14 cellular contexts compared by ENCODE assay signal in the genomic region with DNA sequence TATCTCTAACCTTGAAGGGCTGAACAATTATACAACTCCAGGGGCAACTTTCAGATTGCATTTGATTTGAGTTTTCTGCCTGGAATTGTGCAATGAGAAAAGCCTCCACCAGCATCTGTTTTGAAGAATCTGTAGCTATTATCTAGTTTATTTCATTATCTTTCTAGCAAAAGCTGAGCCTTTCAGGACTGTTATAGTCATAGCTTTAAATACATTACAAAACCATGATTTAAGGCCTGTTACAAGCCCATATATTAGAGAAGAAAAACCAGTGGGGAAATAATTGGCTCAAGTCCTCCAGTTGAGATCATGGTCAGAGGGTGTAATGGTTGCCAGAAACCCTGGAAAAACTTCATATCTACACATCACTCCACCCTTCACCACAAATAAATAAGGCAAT.
"Had no signal": no experiment of that assay in that cellular context is flagged by ENCODE, and none has a peak within 500 bp of the region (broad histone marks: within the 10 kb centered on the region; RNA-seq: fewer than 3 reads in every experiment).

No MANE protein-coding gene starts in this region.

- ATAC-seq: activated naive CD4-positive, alpha-beta T cell treated with anti-CD3 and anti-CD28 coated beads, Interleukin-2, amount 50 U/mL, for 72 hours; left colon; natural killer cell treated with Interleukin-12 subunit alpha and Interleukin-12 subunit beta and Interleukin-15 and Interleukin-18, amount 100 ng/mL, for 72 hours; sciatic nerve; stimulated activated naive CD8-positive, alpha-beta T cell treated with anti-CD3 and anti-CD28 coated beads, Interleukin-15, Interleukin-2, amounts not matched to agents 100 U/mL and 50 U/mL, for 24 hours had no signal

- H3K36me3 ChIP-seq: cardiac muscle cell, colonic mucosa, esophagus squamous epithelium had no signal

- H3K27me3 ChIP-seq: cardiac muscle cell, colonic mucosa, esophagus squamous epithelium, testis had no signal

- DNase-seq: activated CD4-positive, alpha-beta T cell treated with anti-CD3 and anti-CD28 coated beads, Interleukin-2, amount 50 U/mL, for 1 hour; activated T-cell treated with anti-CD3 and anti-CD28 coated beads, Interleukin-2, amount 50 U/mL, for 1 hour; anterior cingulate cortex; colonic mucosa; esophagus squamous epithelium; left colon; mammary epithelial cell; stimulated activated CD4-positive, alpha-beta T cell treated with anti-CD3 and anti-CD28 coated beads, Interleukin-2, amount 100 ng/mL, for 48 hours; stimulated activated naive CD8-positive, alpha-beta T cell treated with anti-CD3 and anti-CD28 coated beads, Interleukin-15, Interleukin-2, amounts not matched to agents 100 U/mL and 50 U/mL, for 24 hours; testis had no signal

- H3K27ac ChIP-seq: cardiac muscle cell, colonic mucosa, esophagus squamous epithelium, testis had no signal

- H3K4me3 Mint-ChIP-seq: natural killer cell treated with Interleukin-12 subunit alpha and Interleukin-12 subunit beta and Interleukin-15 and Interleukin-18, amount 100 ng/mL, for 72 hours had no signal

- H3K27me3 Mint-ChIP-seq: natural killer cell treated with Interleukin-12 subunit alpha and Interleukin-12 subunit beta and Interleukin-15 and Interleukin-18, amount 100 ng/mL, for 72 hours had no signal

- H3K4me1 ChIP-seq: colonic mucosa, esophagus squamous epithelium, testis had no signal

- H3K9me3 ChIP-seq: esophagus squamous epithelium, testis had no signal

- H3K4me3 ChIP-seq: cardiac muscle cell, colonic mucosa, esophagus squamous epithelium, testis had no signal

- H3K27ac Mint-ChIP-seq: activated naive CD4-positive, alpha-beta T cell treated with anti-CD3 and anti-CD28 coated beads, Interleukin-2, amount 50 U/mL, for 72 hours; natural killer cell treated with Interleukin-12 subunit alpha and Interleukin-12 subunit beta and Interleukin-15 and Interleukin-18, amount 100 ng/mL, for 72 hours had no signal

- H3K36me3 Mint-ChIP-seq: activated naive CD4-positive, alpha-beta T cell treated with anti-CD3 and anti-CD28 coated beads, Interleukin-2, amount 50 U/mL, for 72 hours had no signal
